8 cellular contexts compared by ENCODE assay signal in genomic region chr2:177165103-177165583, GRCh38. TPM values are rescaled to one million over a fixed set of nuclear protein-coding genes. Genes with fewer than 3 reads are reported as not detected.
DNase-seq lines count a peak whose midpoint lies in the region; ATAC-seq and TF ChIP-seq lines count a peak whose summit lies in the region.

No MANE protein-coding gene starts in this region.

- no peak overlapping the region for H3K27ac Mint-ChIP-seq in neural crest cell (ENCODE audit: unreplicated experiment)

- H3K27me3 Mint-ChIP-seq in neural crest cell (ENCODE audit: low read depth) = no peaks in the 10 kb centered on the region

- DNase-seq in stimulated activated CD4-positive, alpha-beta T cell treated with anti-CD3 and anti-CD28 coated beads, Interleukin-15, amount 100 ng/mL, for 24 hours = peak; percentile 7
- no peak for DNase-seq in stimulated activated CD4-positive, alpha-beta T cell treated with anti-CD3 and anti-CD28 coated beads, Interleukin-4, amount 100 ng/mL, for 4 hours
- DNase-seq in OCI-M1 (lab: John Stamatoyannopoulos, UW) (peak; percentile 73), erythroblast (lab: John Stamatoyannopoulos, UW) (peak; percentile 40 to 62), neural crest cell (ENCODE audit: low read depth, low spot score) (peak; percentile 14), GM19240 (ENCODE audit: insufficient read length, low spot score) (no peak)

- peaks cover 20% of the 10 kb centered on the region for H3K4me1 Mint-ChIP-seq in neural crest cell

- no peak for TF ChIP-seq POLR2A in erythroblast (IDR thresholded peaks at IDR 0.05; ENCODE audit: low read length)

- no peaks in the 10 kb centered on the region for H3K9me3 Mint-ChIP-seq in neural crest cell

- no peak overlapping the region for H3K4me3 Mint-ChIP-seq in neural crest cell

- no peak for TF ChIP-seq CTCF in neural crest cell (conservative IDR thresholded peaks at IDR 0.05)

- no peaks in the 10 kb centered on the region for H3K36me3 Mint-ChIP-seq in neural crest cell (ENCODE audit: low read depth)

- ATAC-seq in GM18520 (IDR thresholded peaks at IDR 0.05; ENCODE audit: unreplicated experiment) = no peak
- ATAC-seq in HG03175 (IDR thresholded peaks at IDR 0.05; ENCODE audit: unreplicated experiment) = no peak

RNA-seq across cellular contexts. Expression of gene HNRNPA3, which starts 47.5 kb away (rescaled TPM):
- 397 and 416 TPM in 2 replicates for total RNA-seq in neural crest cell

Comparison
In these comparisons a context has a peak if more than half of its experiments do, and no peak if none do; other contexts are left out.
1. DNase-seq: peak in stimulated activated CD4-positive, alpha-beta T cell treated with anti-CD3 and anti-CD28 coated beads, Interleukin-15, amount 100 ng/mL, for 24 hours (single experiment), OCI-M1 (single experiment), erythroblast (2 of 2) and neural crest cell (single experiment); none in stimulated activated CD4-positive, alpha-beta T cell treated with anti-CD3 and anti-CD28 coated beads, Interleukin-4, amount 100 ng/mL, for 4 hours (0 of 2) and GM19240 (single experiment).